In the genomic region with DNA sequence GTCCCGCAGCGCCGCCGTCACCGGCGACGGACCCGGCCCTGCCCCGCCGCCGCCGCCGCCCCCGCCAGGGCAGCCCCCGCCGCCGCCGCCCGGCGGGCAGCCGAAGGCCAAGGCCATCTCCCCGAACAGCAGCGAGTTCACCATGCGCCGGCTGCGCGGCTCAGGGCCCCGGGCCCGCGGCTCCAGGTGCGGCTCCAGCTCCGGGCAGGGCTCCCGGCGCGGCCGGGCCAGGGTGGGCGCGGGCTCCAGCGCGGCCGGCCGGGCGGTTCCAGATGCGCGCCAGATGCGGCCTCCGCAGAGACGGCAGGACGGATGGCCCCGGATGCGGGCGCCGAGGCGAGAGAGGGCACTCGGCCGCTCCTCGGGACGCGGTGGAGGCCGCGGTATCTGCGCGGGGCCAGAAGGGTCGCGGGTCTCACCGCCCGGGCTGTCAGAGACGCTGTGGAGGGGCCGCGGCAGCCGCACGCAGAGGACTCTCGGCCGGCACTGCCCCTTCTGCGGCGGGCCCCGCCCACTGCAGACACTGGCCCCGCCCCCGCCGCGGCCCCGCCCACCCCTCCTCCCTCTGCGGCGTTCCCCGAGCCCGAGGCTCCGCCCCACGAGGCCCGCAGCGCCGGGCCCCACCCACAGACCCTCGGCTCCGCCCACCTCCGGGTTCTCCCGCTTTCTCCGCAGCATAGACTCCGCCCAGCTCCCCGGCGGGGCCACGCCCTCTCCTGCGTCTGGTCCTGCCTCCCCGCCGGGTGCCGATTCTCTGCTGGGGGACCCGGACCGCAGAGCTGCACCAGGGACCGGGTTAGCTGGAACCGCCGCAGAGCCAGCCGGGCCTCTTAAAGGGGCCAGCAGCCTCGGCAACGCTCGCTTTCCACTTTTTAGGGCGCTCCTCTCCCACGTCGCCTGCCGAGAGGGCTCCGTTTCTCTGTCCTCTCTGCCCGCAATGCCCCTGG, we compare ENCODE assay signal across 8 cellular contexts. TPM values are rescaled to one million over a fixed set of nuclear protein-coding genes. Genes with fewer than 3 reads are reported as not detected.
A peak's percentile ranks its signal among the peaks of the same experiment; 100 is the strongest.
DNase-seq lines count a peak whose midpoint lies in the region; ATAC-seq lines count a peak whose summit lies in the region.

A gene (minus strand): TSS at position 488 of the 947 bp plus-strand sequence. CDS start 344 bp downstream, at position 144.

- peak; percentile 61 for ATAC-seq in GM19035 (IDR thresholded peaks at IDR 0.05; ENCODE audit: unreplicated experiment)
- peak; percentile 72 for ATAC-seq in HG03280 (IDR thresholded peaks at IDR 0.05; ENCODE audit: unreplicated experiment)
- peak; percentile 95 for ATAC-seq in left lobe of liver

- DNase-seq in AML-193 (lab: John Stamatoyannopoulos, UW) (peak; percentile 72), NCI-H526 (lab: John Stamatoyannopoulos, UW) (peak; percentile 49 to 89), cortex of kidney (lab: John Stamatoyannopoulos, UW) (peak; percentile 82), left lobe of liver (ENCODE audit: low spot score) (peak; percentile 99)
- peak; percentile 99 for DNase-seq in activated CD4-positive, alpha-beta T cell treated with anti-CD3 and anti-CD28 coated beads, Interleukin-2, amount 50 U/mL, for 1 hour
- peak; percentile 98 for DNase-seq in stimulated activated CD4-positive, alpha-beta T cell treated with anti-CD3 and anti-CD28 coated beads, Interleukin-1b, Interleukin-23, amount 100 ng/mL, for 48 hours

RNA-seq across cellular contexts. Expression of the gene that starts here (rescaled TPM):
- 4.1 TPM for total RNA-seq in left lobe of liver

Comparison
In these comparisons a context has a peak if more than half of its experiments do, and no peak if none do; other contexts are left out.
1. Peak in every context shown above with its lines: DNase-seq and ATAC-seq.